Comparison of ENCODE assay signal across 12 cellular contexts in the genomic region with DNA sequence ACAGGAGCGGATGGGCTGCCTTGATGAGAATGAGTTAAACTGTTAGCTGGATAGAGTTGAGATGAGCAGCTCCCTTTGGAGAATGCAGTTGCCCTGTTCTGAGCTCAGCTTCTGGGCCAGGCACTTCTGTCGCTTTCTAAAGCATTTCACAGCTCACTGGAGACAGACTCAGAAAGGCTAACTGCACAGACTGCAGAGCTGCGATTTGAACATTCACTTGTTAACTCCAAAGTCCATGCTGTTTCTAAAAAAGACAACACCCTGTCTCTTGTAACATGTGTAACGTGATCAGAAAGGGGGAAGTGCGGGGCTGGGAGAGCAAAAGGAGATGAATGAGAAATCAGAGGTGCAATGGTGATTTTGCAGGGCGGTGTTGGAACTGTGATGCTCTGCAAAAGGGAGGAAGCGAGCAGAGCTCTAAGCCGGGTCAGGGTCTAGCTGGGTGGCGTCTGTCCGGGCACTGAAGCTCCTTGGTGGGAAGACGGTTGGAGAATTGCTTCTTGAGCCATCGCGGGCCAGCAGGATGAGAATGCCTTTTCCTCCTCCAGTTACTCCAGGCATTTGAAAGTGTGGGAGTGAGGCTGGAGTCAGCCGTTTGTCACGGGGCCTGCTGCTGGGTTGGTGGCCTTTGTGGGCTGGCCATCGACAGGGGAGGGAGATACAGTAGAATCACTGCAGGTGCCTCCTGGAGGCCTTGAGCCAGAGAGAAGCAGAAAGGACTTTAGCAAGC. TPM values are rescaled to one million over a fixed set of nuclear protein-coding genes. Genes with fewer than 3 reads are reported as not detected.
DNase-seq lines count a peak whose midpoint lies in the region; ATAC-seq and TF ChIP-seq lines count a peak whose summit lies in the region.
"Had no signal": no experiment of that assay in that cellular context is flagged by ENCODE, and none has a peak within 500 bp of the region (broad histone marks: within the 10 kb centered on the region; RNA-seq: fewer than 3 reads in every experiment).

No MANE protein-coding gene starts in this region.

- no peaks in the 10 kb centered on the region for H3K27me3 ChIP-seq in CD4-positive, alpha-beta T cell (ENCODE audit: control insufficient read depth, insufficient read depth, low read length)
- H3K27me3 ChIP-seq in neutrophil: no peaks in the 10 kb centered on the region
- H3K27me3 ChIP-seq in tibial artery: no peaks in the 10 kb centered on the region
- H3K27me3 ChIP-seq in PC-9 (ENCODE audit: insufficient read depth, low read depth): no peaks in the 10 kb centered on the region

- peak overlapping the region; percentile 4 for H3K27ac Mint-ChIP-seq in CD4-positive, alpha-beta T cell
- H3K27ac Mint-ChIP-seq in endothelial cell (ENCODE audit: unreplicated experiment): peak overlapping the region; percentile 24

- H3K4me1 ChIP-seq in neutrophil (ENCODE audit: control insufficient read depth in 1 of 2, insufficient read depth in 1 of 2, low read depth in 1 of 2, low read length in 1 of 2) (peaks cover 74 to 80% of the 10 kb centered on the region in 2 experiments), tibial artery (peaks cover 0 to 7% (median 3%) of the 10 kb centered on the region in 4 donors), PC-9 (replicated peaks; ENCODE audit: insufficient read depth) (no peaks in the 10 kb centered on the region)

- peak overlapping the region; percentile 21 for H3K4me3 Mint-ChIP-seq in CD4-positive, alpha-beta T cell
- H3K4me3 Mint-ChIP-seq in endothelial cell (ENCODE audit: unreplicated experiment): peak overlapping the region; percentile 26
- H3K4me3 Mint-ChIP-seq: activated T-cell treated with anti-CD3 and anti-CD28 coated beads, Interleukin-2, amount 50 U/mL, for 4 hours had no signal

- no peaks in the 10 kb centered on the region for H3K9me3 Mint-ChIP-seq in CD4-positive, alpha-beta T cell
- H3K9me3 Mint-ChIP-seq in endothelial cell (ENCODE audit: unreplicated experiment): no peaks in the 10 kb centered on the region
- H3K9me3 Mint-ChIP-seq: activated T-cell treated with anti-CD3 and anti-CD28 coated beads, Interleukin-2, amount 50 U/mL, for 4 hours had no signal

- no peaks in the 10 kb centered on the region; the same call in 1 of the 2 replicates for H4K20me1 ChIP-seq in PC-9 (ENCODE audit: insufficient read depth)

- BruUV-seq in PC-9 (replicated peaks; lab: Mats Ljungman, UMichigan): no TSS peak

- peak overlapping the region; percentile 37 for H3K4me3 ChIP-seq in neutrophil (ENCODE audit: low read depth in 1 of 2, low read length in 1 of 2)
- no peak overlapping the region for H3K4me3 ChIP-seq in tibial artery
- H3K4me3 ChIP-seq in PC-9: no peak overlapping the region

- H3K9me2 ChIP-seq in PC-9 (ENCODE audit: insufficient read depth): no peaks in the 10 kb centered on the region

- H3K4me2 ChIP-seq in PC-9: no peak overlapping the region

- no peaks in the 10 kb centered on the region for H3K9me3 ChIP-seq in CD4-positive, alpha-beta T cell (ENCODE audit: control insufficient read depth, low read length)
- H3K9me3 ChIP-seq in neutrophil (no peaks in the 10 kb centered on the region), tibial artery (no peaks in the 10 kb centered on the region), PC-9 (ENCODE audit: insufficient read depth, low read depth) (no peaks in the 10 kb centered on the region)

- peaks cover 79% of the 10 kb centered on the region for H3K4me1 Mint-ChIP-seq in CD4-positive, alpha-beta T cell (ENCODE audit: low read depth)
- peaks cover 15% of the 10 kb centered on the region for H3K4me1 Mint-ChIP-seq in endothelial cell (ENCODE audit: unreplicated experiment)

- H3K79me2 ChIP-seq in PC-9 (ENCODE audit: low read depth): no peaks in the 10 kb centered on the region

- POLR2A ChIA-PET in CD4-positive, alpha-beta T cell (lab: Charles Lee): interaction anchor here (1.3 to 4.9 kb wide), 3 partner anchors 12 to 57 kb away, joined by 3 to 50 read pairs (median 5); no protein-coding TSS in a partner anchor
- POLR2A ChIA-PET in PC-9 (lab: Charles Lee; ENCODE audit: unreplicated experiment): no interaction called here

- CTCF ChIA-PET in CD4-positive, alpha-beta T cell (lab: Charles Lee): no interaction called here
- CTCF ChIA-PET in PC-9 (lab: Charles Lee): no interaction called here

- intact Hi-C loops in CD4-positive, alpha-beta T cell (cut with DNase I, micrococcal nuclease): no loop called here
- intact Hi-C loops in tibial artery (cut with DNase I; ENCODE audit: low total_unique reads): no loop called here
- intact Hi-C loops in PC-9 (cut with micrococcal nuclease; ENCODE audit: unreplicated experiment): no loop called here

- DNase-seq in CD4-positive, alpha-beta T cell: no peak
- peak; percentile 63 to 82 for DNase-seq in NOMO-1 (lab: John Stamatoyannopoulos, UW; ENCODE audit: unreplicated experiment in 2 of 2)
- no peak for DNase-seq in endothelial cell (ENCODE audit: low spot score)
- DNase-seq in tibial artery: no peak
- DNase-seq in activated CD8-positive, alpha-beta memory T cell treated with anti-CD3 and anti-CD28 coated beads, Interleukin-2, amount 50 U/mL, for 48 hours: no peak
- no peak for DNase-seq in PC-9
- DNase-seq in NCI-H1092 treated with DMSO at 0.1 percent for 48 hours (lab: John Stamatoyannopoulos, UW): no peak
- DNase-seq: activated T-cell treated with anti-CD3 and anti-CD28 coated beads, Interleukin-2, amount 50 U/mL, for 4 hours; NCI-H2081; nucleus accumbens; stimulated activated CD4-positive, alpha-beta T cell treated with anti-CD3 and anti-CD28 coated beads, Interleukin-4, amount 100 ng/mL, for 24 hours had no signal

- H2AFZ ChIP-seq in PC-9: no peak overlapping the region

- H3K36me3 Mint-ChIP-seq in CD4-positive, alpha-beta T cell (ENCODE audit: low read depth): peaks cover 52% of the 10 kb centered on the region
- H3K36me3 Mint-ChIP-seq in endothelial cell (ENCODE audit: low read depth, unreplicated experiment): peaks cover 30% of the 10 kb centered on the region

- H3K36me3 ChIP-seq in neutrophil: peaks cover 28% of the 10 kb centered on the region
- peaks cover 0 to 13% (median 10%) of the 10 kb centered on the region in 3 donors for H3K36me3 ChIP-seq in tibial artery
- no peaks in the 10 kb centered on the region for H3K36me3 ChIP-seq in PC-9 (ENCODE audit: low read depth)

- no peak overlapping the region for H3K27ac ChIP-seq in CD4-positive, alpha-beta T cell (ENCODE audit: low read depth, low read length)
- H3K27ac ChIP-seq in neutrophil (peak overlapping the region; percentile 81), tibial artery (no peak overlapping the region), PC-9 (no peak overlapping the region)

- no peak for TF ChIP-seq CTCF in CD4-positive, alpha-beta T cell (IDR thresholded peaks at IDR 0.05)
- TF ChIP-seq CTCF in endothelial cell (IDR thresholded peaks at IDR 0.05; ENCODE audit: unreplicated experiment) (no peak), neutrophil (IDR thresholded peaks at IDR 0.05) (no peak), tibial artery (IDR thresholded peaks at IDR 0.05) (no peak), PC-9 (conservative IDR thresholded peaks at IDR 0.05) (no peak)

- no peak for ATAC-seq in CD4-positive, alpha-beta T cell (ENCODE audit: poor library complexity)
- ATAC-seq: activated T-cell treated with anti-CD3 and anti-CD28 coated beads, Interleukin-2, amount 50 U/mL, for 4 hours had no signal

- no peaks in the 10 kb centered on the region for H3K27me3 Mint-ChIP-seq in CD4-positive, alpha-beta T cell
- peaks cover 9% of the 10 kb centered on the region for H3K27me3 Mint-ChIP-seq in endothelial cell (ENCODE audit: unreplicated experiment)

- no peaks in the 10 kb centered on the region for H3F3A ChIP-seq in PC-9 (ENCODE audit: insufficient read depth, low read depth)

RNA-seq across cellular contexts. Expression of gene TBC1D14, which starts 20.3 kb away (rescaled TPM):
- 10 to 100 TPM; 31.2 to 34.1 TPM for total RNA-seq in CD4-positive, alpha-beta T cell
- total RNA-seq in endothelial cell (ENCODE audit: unreplicated experiment): 33.0 TPM
- 41.6 and 46.2 TPM in 2 replicates for total RNA-seq in PC-9 (2021)

Comparison
In these comparisons a context has a peak if more than half of its experiments do, and no peak if none do; other contexts are left out.
1. DNase-seq: peak in NOMO-1 (2 of 2); none in CD4-positive, alpha-beta T cell (0 of 10), endothelial cell (single experiment), tibial artery (0 of 2), activated CD8-positive, alpha-beta memory T cell treated with anti-CD3 and anti-CD28 coated beads, Interleukin-2, amount 50 U/mL, for 48 hours (single experiment), PC-9 (0 of 2) and NCI-H1092 treated with DMSO at 0.1 percent for 48 hours (single experiment).
2. H3K4me3 ChIP-seq: peak in neutrophil (2 of 2); none in tibial artery (0 of 2) and PC-9 (single experiment).